10 cellular contexts compared by ENCODE assay signal in genomic region chr10:116771101-116771705, GRCh38. TPM values are rescaled to one million over a fixed set of nuclear protein-coding genes. Genes with fewer than 3 reads are reported as not detected.
DNase-seq lines count a peak whose midpoint lies in the region; ATAC-seq and TF ChIP-seq lines count a peak whose summit lies in the region.
"Had no signal": no experiment of that assay in that cellular context is flagged by ENCODE, and none has a peak within 500 bp of the region (broad histone marks: within the 10 kb centered on the region; RNA-seq: fewer than 3 reads in every experiment).

No MANE protein-coding gene starts in this region.

- no peaks in the 10 kb centered on the region for H3K9me3 ChIP-seq in upper lobe of right lung

- no peak for TF ChIP-seq CTCF in lower leg skin (IDR thresholded peaks at IDR 0.05)
- TF ChIP-seq CTCF in upper lobe of right lung (IDR thresholded peaks at IDR 0.05) = no peak

- no peaks in the 10 kb centered on the region for H3K27me3 ChIP-seq in upper lobe of right lung

- no peak overlapping the region for H3K4me3 Mint-ChIP-seq in naive thymus-derived CD8-positive, alpha-beta T cell

- ATAC-seq in upper lobe of right lung = no peak
- ATAC-seq in HG03354 (IDR thresholded peaks at IDR 0.05; ENCODE audit: poor library complexity, severe bottlenecking, unreplicated experiment) = no peak
- ATAC-seq in GM18861 (IDR thresholded peaks at IDR 0.05; ENCODE audit: unreplicated experiment) = no peak
- ATAC-seq in naive thymus-derived CD8-positive, alpha-beta T cell = no peak

- intact Hi-C loops in lower leg skin (cut with DNase I; ENCODE audit: low total_unique reads) (no loop called here), upper lobe of right lung (cut with DNase I) (no loop called here)

- POLR2A ChIA-PET in naive thymus-derived CD8-positive, alpha-beta T cell (lab: Charles Lee) = no interaction called here

- peaks cover 6 to 16% (median 7%) of the 10 kb centered on the region in 4 donors for H3K4me1 Mint-ChIP-seq in naive thymus-derived CD8-positive, alpha-beta T cell

- WGBS in lower leg skin, 2 donors = 29 to 37% methylated on average over 15 of the region's 15 CpGs

- H3K27ac ChIP-seq in upper lobe of right lung = peak overlapping the region; percentile 24

- no peak overlapping the region for H3K4me3 ChIP-seq in lower leg skin (ENCODE audit: low read depth, poor library complexity, severe bottlenecking)
- no peak overlapping the region for H3K4me3 ChIP-seq in upper lobe of right lung

- H3K27me3 Mint-ChIP-seq in naive thymus-derived CD8-positive, alpha-beta T cell = peaks cover 16 to 76% (median 47%) of the 10 kb centered on the region in 5 donors

- H3K36me3 Mint-ChIP-seq in naive thymus-derived CD8-positive, alpha-beta T cell = no peaks in the 10 kb centered on the region

- no peaks in the 10 kb centered on the region for H3K9me3 Mint-ChIP-seq in naive thymus-derived CD8-positive, alpha-beta T cell

- no peak overlapping the region for H3K27ac Mint-ChIP-seq in naive thymus-derived CD8-positive, alpha-beta T cell

- no peaks in the 10 kb centered on the region for H3K36me3 ChIP-seq in upper lobe of right lung

- TF ChIP-seq POLR2A in lower leg skin (IDR thresholded peaks at IDR 0.05) = no peak

- peak; percentile 68 for DNase-seq in HS-5 (ENCODE audit: low read depth)
- DNase-seq in dedifferentiated amniotic fluid mesenchymal stem cell (ENCODE audit: extremely low spot score) = peak; percentile 73
- peak; percentile 83 to 94 for DNase-seq in lower leg skin (ENCODE audit: low spot score in 2 of 2)
- no peak for DNase-seq in upper lobe of right lung
- DNase-seq in activated CD4-positive, alpha-beta T cell treated with anti-CD3 and anti-CD28 coated beads for 48 hours = no peak
- DNase-seq in naive thymus-derived CD8-positive, alpha-beta T cell = no peak
- DNase-seq: NCI-H774; stimulated activated CD4-positive, alpha-beta T cell treated with anti-CD3 and anti-CD28 coated beads, Interleukin-15, amount 100 ng/mL, for 24 hours had no signal

- H3K4me1 ChIP-seq in upper lobe of right lung = no peaks in the 10 kb centered on the region

RNA-seq across cellular contexts. Expression of gene HSPA12A, which starts 28.8 kb away (rescaled TPM):
- total RNA-seq in lower leg skin (1 to 10 TPM; 6.4 to 9.9 (median 9.5) TPM), upper lobe of right lung (7.4 TPM)
- not detected for total RNA-seq in naive thymus-derived CD8-positive, alpha-beta T cell
- polyA plus RNA-seq in naive thymus-derived CD8-positive, alpha-beta T cell = not detected

Comparison
In these comparisons a context has a peak if more than half of its experiments do, and no peak if none do; other contexts are left out.
1. DNase-seq: peak in HS-5 (single experiment), dedifferentiated amniotic fluid mesenchymal stem cell (single experiment) and lower leg skin (2 of 2); none in upper lobe of right lung (single experiment), activated CD4-positive, alpha-beta T cell treated with anti-CD3 and anti-CD28 coated beads for 48 hours (single experiment) and naive thymus-derived CD8-positive, alpha-beta T cell (0 of 10).